ENCODE assay signal across 9 cellular contexts in the genomic region with DNA sequence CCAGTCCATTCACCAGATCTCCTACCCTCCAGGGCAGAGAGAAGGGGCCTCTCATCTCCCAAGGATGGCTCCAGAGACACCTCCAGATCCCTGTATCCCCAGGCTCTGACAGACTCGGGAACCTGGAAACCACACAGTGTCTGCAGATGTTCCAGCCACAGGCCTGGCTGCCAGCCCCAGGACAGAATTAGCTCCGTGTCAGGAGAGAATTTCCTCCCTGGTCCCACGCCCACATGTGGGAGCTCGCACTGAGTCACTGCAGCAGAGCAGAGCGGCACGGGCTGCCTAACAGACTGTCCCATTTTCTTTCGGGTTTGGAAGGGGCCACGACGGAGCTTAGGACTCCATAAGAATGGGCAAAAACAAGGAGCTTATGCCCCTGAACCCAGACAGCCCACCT. TPM values are rescaled to one million over a fixed set of nuclear protein-coding genes. Genes with fewer than 3 reads are reported as not detected.
DNase-seq lines count a peak whose midpoint lies in the region; TF ChIP-seq lines count a peak whose summit lies in the region.
"Had no signal": no experiment of that assay in that cellular context is flagged by ENCODE, and none has a peak within 500 bp of the region (broad histone marks: within the 10 kb centered on the region; RNA-seq: fewer than 3 reads in every experiment).

No MANE protein-coding gene starts in this region.

- H3K27ac ChIP-seq in BLaER1 treated with 17β-estradiol and CSF1 and Interleukin-3, amounts not matched to agents 10 nM and 100 nM, result peak overlapping the region in 3 of 11 experiments; percentile 54 to 69 (median 65); a peak in 7 of 22 replicates
- peak overlapping the region; percentile 99 for H3K27ac ChIP-seq in osteoblast (ENCODE audit: low read depth, low read length)

- no peak overlapping the region for H2AFZ ChIP-seq in osteoblast (ENCODE audit: low read length)

- peaks cover 0 to 89% (median 0%) of the 10 kb centered on the region in 11 experiments; a peak in 6 of 22 replicates for H3K36me3 ChIP-seq in BLaER1 treated with 17β-estradiol and CSF1 and Interleukin-3, amounts not matched to agents 10 nM and 100 nM
- H3K36me3 ChIP-seq in osteoblast (ENCODE audit: insufficient read depth, low read length), result no peaks in the 10 kb centered on the region

- H3K79me2 ChIP-seq in osteoblast (ENCODE audit: insufficient read depth, low read length), result no peaks in the 10 kb centered on the region

- peak overlapping the region; percentile 16 to 91 (median 51); a peak in 18 of 22 replicates for H3K4me2 ChIP-seq in BLaER1 treated with 17β-estradiol and CSF1 and Interleukin-3, amounts not matched to agents 10 nM and 100 nM
- peak overlapping the region; percentile 82 for H3K4me2 ChIP-seq in osteoblast (ENCODE audit: insufficient read depth, low read length)

- peak overlapping the region in 4 of 11 experiments; percentile 50 to 69 (median 64); a peak in 7 of 22 replicates for H3K9ac ChIP-seq in BLaER1 treated with 17β-estradiol and CSF1 and Interleukin-3, amounts not matched to agents 10 nM and 100 nM

- H3K9me3 ChIP-seq in BLaER1 treated with 17β-estradiol and CSF1 and Interleukin-3, amounts not matched to agents 10 nM and 100 nM (replicated peaks in 1 of 11), result no peaks in the 10 kb centered on the region
- no peaks in the 10 kb centered on the region for H3K9me3 ChIP-seq in osteoblast (ENCODE audit: low read depth, low read length)

- H3K4me3 ChIP-seq in BLaER1 treated with 17β-estradiol and CSF1 and Interleukin-3, amounts not matched to agents 10 nM and 100 nM, result peak overlapping the region in 1 of 10 experiments; percentile 32; a peak in 1 of 20 replicates
- H3K4me3 ChIP-seq in fibroblast of the aortic adventitia (ENCODE audit: low read depth, low read length) (peak overlapping the region; percentile 28), osteoblast (ENCODE audit: insufficient read depth, low read length) (peak overlapping the region; percentile 52)

- no peak for TF ChIP-seq CTCF in fibroblast of the aortic adventitia (IDR thresholded peaks at IDR 0.05; ENCODE audit: insufficient read depth, low read length)
- TF ChIP-seq CTCF in osteoblast (IDR thresholded peaks at IDR 0.05; ENCODE audit: extremely low read depth, low read depth, low read length), result no peak

- peaks cover 0 to 100% (median 8%) of the 10 kb centered on the region in 11 experiments; a peak in 11 of 22 replicates for H4K20me1 ChIP-seq in BLaER1 treated with 17β-estradiol and CSF1 and Interleukin-3, amounts not matched to agents 10 nM and 100 nM
- H4K20me1 ChIP-seq in osteoblast (ENCODE audit: insufficient read depth, low read length), result no peaks in the 10 kb centered on the region

- DNase-seq in RPMI7951 (ENCODE audit: low read depth), result peak; percentile 100
- peak; percentile 71 for DNase-seq in fibroblast of the aortic adventitia (ENCODE audit: low read depth)
- DNase-seq in osteoblast (ENCODE audit: insufficient read length, low spot score, missing footprints), result peak; percentile 90
- DNase-seq in ecto neural progenitor cell (ENCODE audit: low spot score), result no peak
- DNase-seq in SIG-M5 treated with dmso at 0.1 percent for 504 hours (lab: John Stamatoyannopoulos, UW; ENCODE audit: unreplicated experiment), result no peak
- no peak for DNase-seq in NCI-H69 (lab: John Stamatoyannopoulos, UW)
- no peak for DNase-seq in HuH-7.5 (ENCODE audit: low spot score)
- DNase-seq: activated naive CD8-positive, alpha-beta T cell treated with anti-CD3 and anti-CD28 coated beads, Interleukin-2, amount 10 ng/mL, durations not matched to agents 7 days and 5 days had no signal

- peaks cover 3 to 51% (median 36%) of the 10 kb centered on the region in 11 experiments; a peak in 19 of 22 replicates for H3K27me3 ChIP-seq in BLaER1 treated with 17β-estradiol and CSF1 and Interleukin-3, amounts not matched to agents 10 nM and 100 nM
- no peaks in the 10 kb centered on the region for H3K27me3 ChIP-seq in osteoblast (ENCODE audit: insufficient read depth, low read length)

- peaks cover 0 to 100% (median 26%) of the 10 kb centered on the region in 10 experiments; a peak in 18 of 20 replicates for H3K4me1 ChIP-seq in BLaER1 treated with 17β-estradiol and CSF1 and Interleukin-3, amounts not matched to agents 10 nM and 100 nM
- peaks cover 65% of the 10 kb centered on the region for H3K4me1 ChIP-seq in osteoblast (ENCODE audit: insufficient read depth, low read length)

RNA-seq across cellular contexts. Expression of a gene that starts 33.6 kb away (rescaled TPM):
- total RNA-seq in RPMI7951 (2014; rRNA removed; shearing (Covaris generic)), result 34.5 and 43.6 TPM in 2 replicates
- 0.54 TPM in 1 of 2 replicates, not detected in the other for total RNA-seq in fibroblast of the aortic adventitia (ENCODE audit: low replicate concordance)
- total RNA-seq in osteoblast, result 6.8 and 9.8 TPM in 2 replicates

Comparison
In these comparisons a context has a peak if more than half of its experiments do, and no peak if none do; other contexts are left out.
1. DNase-seq: peak in RPMI7951 (single experiment), fibroblast of the aortic adventitia (single experiment) and osteoblast (single experiment); none in ecto neural progenitor cell (single experiment), SIG-M5 treated with dmso at 0.1 percent for 504 hours (single experiment), NCI-H69 (single experiment) and HuH-7.5 (single experiment).